Comparison of ENCODE assay signal across 11 cellular contexts in the genomic region with DNA sequence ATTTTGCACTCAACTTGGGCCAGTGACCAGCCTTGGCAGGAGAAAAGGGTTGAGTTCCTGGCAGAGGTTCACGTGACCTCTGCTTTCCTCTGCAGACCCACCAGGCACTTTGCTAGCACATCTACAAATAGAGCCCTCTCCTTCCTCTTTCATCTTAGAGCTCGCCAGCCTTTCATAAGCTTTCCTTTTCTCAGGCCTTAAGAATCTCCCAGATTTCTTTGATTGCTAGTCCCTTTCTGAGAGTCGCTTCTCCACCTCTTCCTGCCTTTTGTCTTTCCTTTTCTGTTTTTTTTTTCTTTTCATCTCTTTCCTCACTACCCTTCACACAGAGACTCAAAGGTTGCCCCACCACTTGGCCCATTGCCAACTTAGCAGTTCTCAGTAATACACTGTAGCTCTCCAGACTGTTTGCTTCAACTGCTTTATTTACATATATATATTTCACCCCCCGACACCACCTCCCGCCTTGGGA.
DNase-seq lines count a peak whose midpoint lies in the region; ATAC-seq lines count a peak whose summit lies in the region.
"Had no signal": no experiment of that assay in that cellular context is flagged by ENCODE, and none has a peak within 500 bp of the region (broad histone marks: within the 10 kb centered on the region; RNA-seq: fewer than 3 reads in every experiment).

No MANE protein-coding gene starts in this region.

- H3K27me3 Mint-ChIP-seq in memory B cell: no peaks in the 10 kb centered on the region

- DNase-seq in DMS153 (lab: John Stamatoyannopoulos, UW): peak; percentile 33
- DNase-seq in NCI-H1105 treated with DMSO at 0.1 percent for 48 hours (lab: John Stamatoyannopoulos, UW): peak; percentile 21
- DNase-seq in astrocyte of the hippocampus (ENCODE audit: low read depth, low spot score): peak; percentile 13
- DNase-seq in memory B cell (ENCODE audit: low spot score in 2 of 2): no peak
- DNase-seq in activated naive CD4-positive, alpha-beta T cell treated with Interleukin-2 at 50 U/mL for 16 hours: no peak
- DNase-seq: DND-41, stomach had no signal

- H3K9me3 Mint-ChIP-seq in memory B cell: peaks cover 5% of the 10 kb centered on the region

- no peak overlapping the region for H3K27ac Mint-ChIP-seq in memory B cell

- peaks cover 2% of the 10 kb centered on the region for H3K4me1 Mint-ChIP-seq in memory B cell

- peak overlapping the region; percentile 18 for H3K4me3 Mint-ChIP-seq in memory B cell

- H3K36me3 Mint-ChIP-seq in memory B cell: peaks cover 1% of the 10 kb centered on the region

- ATAC-seq in memory B cell (ENCODE audit: low read depth) (no peak), GM18873 (IDR thresholded peaks at IDR 0.05; ENCODE audit: low FRiP score, unreplicated experiment) (no peak), HG02759 (IDR thresholded peaks at IDR 0.05; ENCODE audit: unreplicated experiment) (no peak), GM19328 (IDR thresholded peaks at IDR 0.05; ENCODE audit: unreplicated experiment) (no peak)
- ATAC-seq: SK-N-SH treated with all-trans-retinoic acid at 6 μM for 48 hours had no signal

Comparison
In these comparisons a context has a peak if more than half of its experiments do, and no peak if none do; other contexts are left out.
1. DNase-seq: peak in DMS153 (single experiment), NCI-H1105 treated with DMSO at 0.1 percent for 48 hours (single experiment) and astrocyte of the hippocampus (single experiment); none in memory B cell (0 of 2) and activated naive CD4-positive, alpha-beta T cell treated with Interleukin-2 at 50 U/mL for 16 hours (single experiment).